1 cellular context compared by ENCODE assay signal in the genomic region with DNA sequence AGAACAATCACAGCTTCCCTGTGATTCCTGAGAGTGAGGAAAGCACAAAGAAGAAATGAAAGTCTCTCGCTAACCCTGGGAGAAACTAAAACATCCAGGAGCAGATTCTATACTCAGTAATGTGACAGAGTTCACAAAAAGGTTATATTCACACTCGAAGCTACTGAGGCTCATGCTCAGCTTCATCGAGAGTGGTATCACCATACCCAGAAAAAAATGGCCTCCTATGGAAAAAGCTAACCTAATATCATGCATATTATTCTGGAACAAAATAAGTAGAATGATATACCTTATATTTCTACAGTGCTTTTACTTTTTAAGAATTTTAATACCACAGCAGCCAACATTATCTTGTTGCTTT.
TF ChIP-seq lines count a peak whose summit lies in the region.

No MANE protein-coding gene starts in this region.

TF ChIP-seq in GM23338, 12 proteins besides CTCF, POLR2A, EP300 and RAD21 (continued from another document):
- TF ChIP-seq, protein P1, sequence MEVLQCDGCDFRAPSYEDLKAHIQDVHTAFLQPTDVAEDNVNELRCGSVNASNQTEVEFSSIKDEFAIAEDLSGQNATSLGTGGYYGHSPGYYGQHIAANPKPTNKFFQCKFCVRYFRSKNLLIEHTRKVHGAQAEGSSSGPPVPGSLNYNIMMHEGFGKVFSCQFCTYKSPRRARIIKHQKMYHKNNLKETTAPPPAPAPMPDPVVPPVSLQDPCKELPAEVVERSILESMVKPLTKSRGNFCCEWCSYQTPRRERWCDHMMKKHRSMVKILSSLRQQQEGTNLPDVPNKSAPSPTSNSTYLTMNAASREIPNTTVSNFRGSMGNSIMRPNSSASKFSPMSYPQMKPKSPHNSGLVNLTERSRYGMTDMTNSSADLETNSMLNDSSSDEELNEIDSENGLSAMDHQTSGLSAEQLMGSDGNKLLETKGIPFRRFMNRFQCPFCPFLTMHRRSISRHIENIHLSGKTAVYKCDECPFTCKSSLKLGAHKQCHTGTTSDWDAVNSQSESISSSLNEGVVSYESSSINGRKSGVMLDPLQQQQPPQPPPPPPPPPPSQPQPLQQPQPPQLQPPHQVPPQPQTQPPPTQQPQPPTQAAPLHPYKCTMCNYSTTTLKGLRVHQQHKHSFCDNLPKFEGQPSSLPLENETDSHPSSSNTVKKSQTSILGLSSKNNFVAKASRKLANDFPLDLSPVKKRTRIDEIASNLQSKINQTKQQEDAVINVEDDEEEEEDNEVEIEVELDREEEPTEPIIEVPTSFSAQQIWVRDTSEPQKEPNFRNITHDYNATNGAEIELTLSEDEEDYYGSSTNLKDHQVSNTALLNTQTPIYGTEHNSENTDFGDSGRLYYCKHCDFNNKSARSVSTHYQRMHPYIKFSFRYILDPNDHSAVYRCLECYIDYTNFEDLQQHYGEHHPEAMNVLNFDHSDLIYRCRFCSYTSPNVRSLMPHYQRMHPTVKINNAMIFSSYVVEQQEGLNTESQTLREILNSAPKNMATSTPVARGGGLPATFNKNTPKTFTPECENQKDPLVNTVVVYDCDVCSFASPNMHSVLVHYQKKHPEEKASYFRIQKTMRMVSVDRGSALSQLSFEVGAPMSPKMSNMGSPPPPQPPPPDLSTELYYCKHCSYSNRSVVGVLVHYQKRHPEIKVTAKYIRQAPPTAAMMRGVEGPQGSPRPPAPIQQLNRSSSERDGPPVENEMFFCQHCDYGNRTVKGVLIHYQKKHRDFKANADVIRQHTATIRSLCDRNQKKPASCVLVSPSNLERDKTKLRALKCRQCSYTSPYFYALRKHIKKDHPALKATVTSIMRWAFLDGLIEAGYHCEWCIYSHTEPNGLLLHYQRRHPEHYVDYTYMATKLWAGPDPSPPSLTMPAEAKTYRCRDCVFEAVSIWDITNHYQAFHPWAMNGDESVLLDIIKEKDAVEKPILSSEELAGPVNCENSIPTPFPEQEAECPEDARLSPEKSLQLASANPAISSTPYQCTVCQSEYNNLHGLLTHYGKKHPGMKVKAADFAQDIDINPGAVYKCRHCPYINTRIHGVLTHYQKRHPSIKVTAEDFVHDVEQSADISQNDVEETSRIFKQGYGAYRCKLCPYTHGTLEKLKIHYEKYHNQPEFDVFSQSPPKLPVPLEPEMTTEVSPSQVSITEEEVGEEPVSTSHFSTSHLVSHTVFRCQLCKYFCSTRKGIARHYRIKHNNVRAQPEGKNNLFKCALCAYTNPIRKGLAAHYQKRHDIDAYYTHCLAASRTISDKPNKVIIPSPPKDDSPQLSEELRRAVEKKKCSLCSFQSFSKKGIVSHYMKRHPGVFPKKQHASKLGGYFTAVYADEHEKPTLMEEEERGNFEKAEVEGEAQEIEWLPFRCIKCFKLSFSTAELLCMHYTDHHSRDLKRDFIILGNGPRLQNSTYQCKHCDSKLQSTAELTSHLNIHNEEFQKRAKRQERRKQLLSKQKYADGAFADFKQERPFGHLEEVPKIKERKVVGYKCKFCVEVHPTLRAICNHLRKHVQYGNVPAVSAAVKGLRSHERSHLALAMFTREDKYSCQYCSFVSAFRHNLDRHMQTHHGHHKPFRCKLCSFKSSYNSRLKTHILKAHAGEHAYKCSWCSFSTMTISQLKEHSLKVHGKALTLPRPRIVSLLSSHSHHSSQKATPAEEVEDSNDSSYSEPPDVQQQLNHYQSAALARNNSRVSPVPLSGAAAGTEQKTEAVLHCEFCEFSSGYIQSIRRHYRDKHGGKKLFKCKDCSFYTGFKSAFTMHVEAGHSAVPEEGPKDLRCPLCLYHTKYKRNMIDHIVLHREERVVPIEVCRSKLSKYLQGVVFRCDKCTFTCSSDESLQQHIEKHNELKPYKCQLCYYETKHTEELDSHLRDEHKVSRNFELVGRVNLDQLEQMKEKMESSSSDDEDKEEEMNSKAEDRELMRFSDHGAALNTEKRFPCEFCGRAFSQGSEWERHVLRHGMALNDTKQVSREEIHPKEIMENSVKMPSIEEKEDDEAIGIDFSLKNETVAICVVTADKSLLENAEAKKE (CRISPR knock-in tag; IDR thresholded peaks at IDR 0.05) = no peak
- no peak for TF ChIP-seq EZH2 (IDR thresholded peaks at IDR 0.05; ENCODE audit: low read depth, unreplicated experiment)
- TF ChIP-seq POLR2AphosphoS5 (IDR thresholded peaks at IDR 0.05; ENCODE audit: low read depth) = no peak
- no peak for TF ChIP-seq NANOG (IDR thresholded peaks at IDR 0.05; ENCODE audit: borderline replicate concordance)
